ENCODE assay signal across 26 cellular contexts in the genomic region with DNA sequence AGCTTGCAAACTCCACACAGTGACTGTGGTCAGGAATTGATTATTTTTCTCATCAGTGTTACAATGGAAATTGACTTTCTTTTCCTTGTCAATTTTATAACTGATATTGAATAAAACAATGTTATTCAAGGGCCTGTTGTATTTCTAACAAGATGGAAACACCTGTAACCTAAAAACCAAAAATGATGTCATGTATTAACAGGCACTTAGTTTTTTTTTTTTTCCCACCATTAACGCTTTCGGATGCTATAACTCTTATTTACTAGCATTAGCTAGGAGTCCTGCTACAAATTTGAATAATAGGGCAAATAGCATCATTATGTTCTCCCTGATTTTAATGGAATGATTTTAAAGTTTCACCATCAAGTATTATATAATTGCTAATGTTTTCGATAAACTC.
"Had no signal": no experiment of that assay in that cellular context is flagged by ENCODE, and none has a peak within 500 bp of the region (broad histone marks: within the 10 kb centered on the region; RNA-seq: fewer than 3 reads in every experiment).

No MANE protein-coding gene starts in this region.

- H3K4me3 ChIP-seq: colonic mucosa, coronary artery, dorsolateral prefrontal cortex, esophagus muscularis mucosa, esophagus squamous epithelium, gastrocnemius medialis, gastroesophageal sphincter, heart left ventricle, heart right ventricle had no signal

- H3K4me1 ChIP-seq: colonic mucosa, esophagus squamous epithelium, foreskin keratinocyte had no signal

- H3K9me3 ChIP-seq: colonic mucosa, esophagus muscularis mucosa, esophagus squamous epithelium, gastrocnemius medialis, gastroesophageal sphincter, heart left ventricle had no signal

- FAIRE-seq: endothelial cell of umbilical vein, frontal cortex had no signal

- H3K36me3 ChIP-seq: colonic mucosa, esophagus muscularis mucosa, esophagus squamous epithelium, gastrocnemius medialis, gastroesophageal sphincter, heart left ventricle, heart right ventricle had no signal

- H3K27me3 ChIP-seq: colonic mucosa, dorsolateral prefrontal cortex, esophagus muscularis mucosa, esophagus squamous epithelium, foreskin keratinocyte, gastrocnemius medialis, gastroesophageal sphincter, heart left ventricle, heart right ventricle had no signal

- DNase-seq: colonic mucosa; cortex of kidney; dermis blood vessel endothelial cell; dorsolateral prefrontal cortex; effector CD4-positive, alpha-beta T cell; effector CD8-positive, alpha-beta T cell; effector memory CD4-positive, alpha-beta T cell; effector memory CD8-positive, alpha-beta T cell; endodermal cell; erythroblast; esophagus squamous epithelium; foreskin fibroblast; foreskin keratinocyte; foreskin melanocyte; gastrocnemius medialis; glutamatergic neuron; head of caudate nucleus; heart left ventricle; heart right ventricle had no signal

- H3K27ac ChIP-seq: colonic mucosa, coronary artery, dorsolateral prefrontal cortex, epithelial cell of prostate, esophagus muscularis mucosa, esophagus squamous epithelium, foreskin keratinocyte, gastrocnemius medialis, gastroesophageal sphincter, heart left ventricle, heart right ventricle had no signal

- ATAC-seq: effector memory CD8-positive, alpha-beta T cell; esophagus mucosa; foreskin keratinocyte; gastrocnemius medialis; gastroesophageal sphincter; heart left ventricle; heart right ventricle had no signal
